ENCODE assay signal across 1 cellular context in the genomic region with DNA sequence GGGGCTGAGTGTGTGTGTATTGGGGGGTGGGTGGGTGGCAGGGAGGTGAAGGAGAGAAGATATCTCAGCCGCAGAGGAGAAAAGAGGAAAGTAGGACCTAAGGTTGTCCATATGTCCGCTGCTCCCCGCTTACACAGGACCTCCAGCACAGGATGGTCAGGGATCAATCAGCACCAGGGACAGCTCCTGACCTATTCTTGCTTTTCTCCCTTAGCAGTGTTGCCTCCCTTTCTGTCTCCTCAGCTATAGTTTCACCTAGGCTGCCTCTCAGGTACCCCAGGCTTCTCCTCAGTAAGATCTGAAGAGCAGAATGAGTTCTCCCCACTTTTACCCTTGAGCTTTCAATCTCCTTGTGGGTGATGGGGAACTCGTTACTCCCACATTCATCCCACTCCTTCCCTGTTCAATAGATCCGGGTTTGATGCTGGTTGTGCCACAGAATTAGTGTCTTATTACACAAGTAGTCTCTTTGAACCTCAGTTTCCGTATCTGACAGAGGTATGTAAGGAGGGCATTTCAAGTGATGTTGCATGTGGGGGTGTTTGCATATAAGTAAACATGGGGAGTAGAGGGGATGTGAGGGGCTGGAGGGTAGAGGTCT.
TF ChIP-seq lines count a peak whose summit lies in the region.

No MANE protein-coding gene starts in this region.

TF ChIP-seq in K562, 482 proteins besides CTCF, POLR2A, EP300 and RAD21 (continued from another document):
- TF ChIP-seq, protein P1, sequence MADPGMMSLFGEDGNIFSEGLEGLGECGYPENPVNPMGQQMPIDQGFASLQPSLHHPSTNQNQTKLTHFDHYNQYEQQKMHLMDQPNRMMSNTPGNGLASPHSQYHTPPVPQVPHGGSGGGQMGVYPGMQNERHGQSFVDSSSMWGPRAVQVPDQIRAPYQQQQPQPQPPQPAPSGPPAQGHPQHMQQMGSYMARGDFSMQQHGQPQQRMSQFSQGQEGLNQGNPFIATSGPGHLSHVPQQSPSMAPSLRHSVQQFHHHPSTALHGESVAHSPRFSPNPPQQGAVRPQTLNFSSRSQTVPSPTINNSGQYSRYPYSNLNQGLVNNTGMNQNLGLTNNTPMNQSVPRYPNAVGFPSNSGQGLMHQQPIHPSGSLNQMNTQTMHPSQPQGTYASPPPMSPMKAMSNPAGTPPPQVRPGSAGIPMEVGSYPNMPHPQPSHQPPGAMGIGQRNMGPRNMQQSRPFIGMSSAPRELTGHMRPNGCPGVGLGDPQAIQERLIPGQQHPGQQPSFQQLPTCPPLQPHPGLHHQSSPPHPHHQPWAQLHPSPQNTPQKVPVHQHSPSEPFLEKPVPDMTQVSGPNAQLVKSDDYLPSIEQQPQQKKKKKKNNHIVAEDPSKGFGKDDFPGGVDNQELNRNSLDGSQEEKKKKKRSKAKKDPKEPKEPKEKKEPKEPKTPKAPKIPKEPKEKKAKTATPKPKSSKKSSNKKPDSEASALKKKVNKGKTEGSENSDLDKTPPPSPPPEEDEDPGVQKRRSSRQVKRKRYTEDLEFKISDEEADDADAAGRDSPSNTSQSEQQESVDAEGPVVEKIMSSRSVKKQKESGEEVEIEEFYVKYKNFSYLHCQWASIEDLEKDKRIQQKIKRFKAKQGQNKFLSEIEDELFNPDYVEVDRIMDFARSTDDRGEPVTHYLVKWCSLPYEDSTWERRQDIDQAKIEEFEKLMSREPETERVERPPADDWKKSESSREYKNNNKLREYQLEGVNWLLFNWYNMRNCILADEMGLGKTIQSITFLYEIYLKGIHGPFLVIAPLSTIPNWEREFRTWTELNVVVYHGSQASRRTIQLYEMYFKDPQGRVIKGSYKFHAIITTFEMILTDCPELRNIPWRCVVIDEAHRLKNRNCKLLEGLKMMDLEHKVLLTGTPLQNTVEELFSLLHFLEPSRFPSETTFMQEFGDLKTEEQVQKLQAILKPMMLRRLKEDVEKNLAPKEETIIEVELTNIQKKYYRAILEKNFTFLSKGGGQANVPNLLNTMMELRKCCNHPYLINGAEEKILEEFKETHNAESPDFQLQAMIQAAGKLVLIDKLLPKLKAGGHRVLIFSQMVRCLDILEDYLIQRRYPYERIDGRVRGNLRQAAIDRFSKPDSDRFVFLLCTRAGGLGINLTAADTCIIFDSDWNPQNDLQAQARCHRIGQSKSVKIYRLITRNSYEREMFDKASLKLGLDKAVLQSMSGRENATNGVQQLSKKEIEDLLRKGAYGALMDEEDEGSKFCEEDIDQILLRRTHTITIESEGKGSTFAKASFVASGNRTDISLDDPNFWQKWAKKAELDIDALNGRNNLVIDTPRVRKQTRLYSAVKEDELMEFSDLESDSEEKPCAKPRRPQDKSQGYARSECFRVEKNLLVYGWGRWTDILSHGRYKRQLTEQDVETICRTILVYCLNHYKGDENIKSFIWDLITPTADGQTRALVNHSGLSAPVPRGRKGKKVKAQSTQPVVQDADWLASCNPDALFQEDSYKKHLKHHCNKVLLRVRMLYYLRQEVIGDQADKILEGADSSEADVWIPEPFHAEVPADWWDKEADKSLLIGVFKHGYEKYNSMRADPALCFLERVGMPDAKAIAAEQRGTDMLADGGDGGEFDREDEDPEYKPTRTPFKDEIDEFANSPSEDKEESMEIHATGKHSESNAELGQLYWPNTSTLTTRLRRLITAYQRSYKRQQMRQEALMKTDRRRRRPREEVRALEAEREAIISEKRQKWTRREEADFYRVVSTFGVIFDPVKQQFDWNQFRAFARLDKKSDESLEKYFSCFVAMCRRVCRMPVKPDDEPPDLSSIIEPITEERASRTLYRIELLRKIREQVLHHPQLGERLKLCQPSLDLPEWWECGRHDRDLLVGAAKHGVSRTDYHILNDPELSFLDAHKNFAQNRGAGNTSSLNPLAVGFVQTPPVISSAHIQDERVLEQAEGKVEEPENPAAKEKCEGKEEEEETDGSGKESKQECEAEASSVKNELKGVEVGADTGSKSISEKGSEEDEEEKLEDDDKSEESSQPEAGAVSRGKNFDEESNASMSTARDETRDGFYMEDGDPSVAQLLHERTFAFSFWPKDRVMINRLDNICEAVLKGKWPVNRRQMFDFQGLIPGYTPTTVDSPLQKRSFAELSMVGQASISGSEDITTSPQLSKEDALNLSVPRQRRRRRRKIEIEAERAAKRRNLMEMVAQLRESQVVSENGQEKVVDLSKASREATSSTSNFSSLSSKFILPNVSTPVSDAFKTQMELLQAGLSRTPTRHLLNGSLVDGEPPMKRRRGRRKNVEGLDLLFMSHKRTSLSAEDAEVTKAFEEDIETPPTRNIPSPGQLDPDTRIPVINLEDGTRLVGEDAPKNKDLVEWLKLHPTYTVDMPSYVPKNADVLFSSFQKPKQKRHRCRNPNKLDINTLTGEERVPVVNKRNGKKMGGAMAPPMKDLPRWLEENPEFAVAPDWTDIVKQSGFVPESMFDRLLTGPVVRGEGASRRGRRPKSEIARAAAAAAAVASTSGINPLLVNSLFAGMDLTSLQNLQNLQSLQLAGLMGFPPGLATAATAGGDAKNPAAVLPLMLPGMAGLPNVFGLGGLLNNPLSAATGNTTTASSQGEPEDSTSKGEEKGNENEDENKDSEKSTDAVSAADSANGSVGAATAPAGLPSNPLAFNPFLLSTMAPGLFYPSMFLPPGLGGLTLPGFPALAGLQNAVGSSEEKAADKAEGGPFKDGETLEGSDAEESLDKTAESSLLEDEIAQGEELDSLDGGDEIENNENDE (IDR thresholded peaks at IDR 0.05; ENCODE audit: low read depth, low read length): no peak
- peak; percentile 38; the same call in 1 of the 2 replicates for TF ChIP-seq CXXC5 (CRISPR knock-in tag; IDR thresholded peaks at IDR 0.05)
- TF ChIP-seq, protein P2, sequence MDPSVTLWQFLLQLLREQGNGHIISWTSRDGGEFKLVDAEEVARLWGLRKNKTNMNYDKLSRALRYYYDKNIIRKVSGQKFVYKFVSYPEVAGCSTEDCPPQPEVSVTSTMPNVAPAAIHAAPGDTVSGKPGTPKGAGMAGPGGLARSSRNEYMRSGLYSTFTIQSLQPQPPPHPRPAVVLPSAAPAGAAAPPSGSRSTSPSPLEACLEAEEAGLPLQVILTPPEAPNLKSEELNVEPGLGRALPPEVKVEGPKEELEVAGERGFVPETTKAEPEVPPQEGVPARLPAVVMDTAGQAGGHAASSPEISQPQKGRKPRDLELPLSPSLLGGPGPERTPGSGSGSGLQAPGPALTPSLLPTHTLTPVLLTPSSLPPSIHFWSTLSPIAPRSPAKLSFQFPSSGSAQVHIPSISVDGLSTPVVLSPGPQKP (CRISPR knock-in tag; IDR thresholded peaks at IDR 0.05): no peak
- no peak for TF ChIP-seq NFRKB (IDR thresholded peaks at IDR 0.05; ENCODE audit: low read depth)
- no peak for TF ChIP-seq COPS2 (conservative IDR thresholded peaks at IDR 0.05)
- 0 out of 2 replicates have a peak, but pooled peaks have one; percentile 28 for TF ChIP-seq CREM (IDR thresholded peaks at IDR 0.05; ENCODE audit: low read depth)
- TF ChIP-seq, protein P3, sequence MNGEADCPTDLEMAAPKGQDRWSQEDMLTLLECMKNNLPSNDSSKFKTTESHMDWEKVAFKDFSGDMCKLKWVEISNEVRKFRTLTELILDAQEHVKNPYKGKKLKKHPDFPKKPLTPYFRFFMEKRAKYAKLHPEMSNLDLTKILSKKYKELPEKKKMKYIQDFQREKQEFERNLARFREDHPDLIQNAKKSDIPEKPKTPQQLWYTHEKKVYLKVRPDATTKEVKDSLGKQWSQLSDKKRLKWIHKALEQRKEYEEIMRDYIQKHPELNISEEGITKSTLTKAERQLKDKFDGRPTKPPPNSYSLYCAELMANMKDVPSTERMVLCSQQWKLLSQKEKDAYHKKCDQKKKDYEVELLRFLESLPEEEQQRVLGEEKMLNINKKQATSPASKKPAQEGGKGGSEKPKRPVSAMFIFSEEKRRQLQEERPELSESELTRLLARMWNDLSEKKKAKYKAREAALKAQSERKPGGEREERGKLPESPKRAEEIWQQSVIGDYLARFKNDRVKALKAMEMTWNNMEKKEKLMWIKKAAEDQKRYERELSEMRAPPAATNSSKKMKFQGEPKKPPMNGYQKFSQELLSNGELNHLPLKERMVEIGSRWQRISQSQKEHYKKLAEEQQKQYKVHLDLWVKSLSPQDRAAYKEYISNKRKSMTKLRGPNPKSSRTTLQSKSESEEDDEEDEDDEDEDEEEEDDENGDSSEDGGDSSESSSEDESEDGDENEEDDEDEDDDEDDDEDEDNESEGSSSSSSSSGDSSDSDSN (IDR thresholded peaks at IDR 0.05; ENCODE audit: borderline replicate concordance in 1 of 2, low read depth in 2 of 2, low read length in 2 of 2): no peak
- TF ChIP-seq, protein P4, sequence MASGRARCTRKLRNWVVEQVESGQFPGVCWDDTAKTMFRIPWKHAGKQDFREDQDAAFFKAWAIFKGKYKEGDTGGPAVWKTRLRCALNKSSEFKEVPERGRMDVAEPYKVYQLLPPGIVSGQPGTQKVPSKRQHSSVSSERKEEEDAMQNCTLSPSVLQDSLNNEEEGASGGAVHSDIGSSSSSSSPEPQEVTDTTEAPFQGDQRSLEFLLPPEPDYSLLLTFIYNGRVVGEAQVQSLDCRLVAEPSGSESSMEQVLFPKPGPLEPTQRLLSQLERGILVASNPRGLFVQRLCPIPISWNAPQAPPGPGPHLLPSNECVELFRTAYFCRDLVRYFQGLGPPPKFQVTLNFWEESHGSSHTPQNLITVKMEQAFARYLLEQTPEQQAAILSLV (tag; IDR thresholded peaks at IDR 0.05): no peak
- no peak for TF ChIP-seq FOXP1 (CRISPR knock-in tag; IDR thresholded peaks at IDR 0.05)
- TF ChIP-seq HNRNPK (IDR thresholded peaks at IDR 0.05; ENCODE audit: low read depth, low read length, poor library complexity, severe bottlenecking): no peak
- TF ChIP-seq, protein P5, sequence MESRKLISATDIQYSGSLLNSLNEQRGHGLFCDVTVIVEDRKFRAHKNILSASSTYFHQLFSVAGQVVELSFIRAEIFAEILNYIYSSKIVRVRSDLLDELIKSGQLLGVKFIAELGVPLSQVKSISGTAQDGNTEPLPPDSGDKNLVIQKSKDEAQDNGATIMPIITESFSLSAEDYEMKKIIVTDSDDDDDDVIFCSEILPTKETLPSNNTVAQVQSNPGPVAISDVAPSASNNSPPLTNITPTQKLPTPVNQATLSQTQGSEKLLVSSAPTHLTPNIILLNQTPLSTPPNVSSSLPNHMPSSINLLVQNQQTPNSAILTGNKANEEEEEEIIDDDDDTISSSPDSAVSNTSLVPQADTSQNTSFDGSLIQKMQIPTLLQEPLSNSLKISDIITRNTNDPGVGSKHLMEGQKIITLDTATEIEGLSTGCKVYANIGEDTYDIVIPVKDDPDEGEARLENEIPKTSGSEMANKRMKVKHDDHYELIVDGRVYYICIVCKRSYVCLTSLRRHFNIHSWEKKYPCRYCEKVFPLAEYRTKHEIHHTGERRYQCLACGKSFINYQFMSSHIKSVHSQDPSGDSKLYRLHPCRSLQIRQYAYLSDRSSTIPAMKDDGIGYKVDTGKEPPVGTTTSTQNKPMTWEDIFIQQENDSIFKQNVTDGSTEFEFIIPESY (CRISPR knock-in tag; IDR thresholded peaks at IDR 0.05): peak; percentile 84
- no peak for TF ChIP-seq BRCA1 (IDR thresholded peaks at IDR 0.05)
- TF ChIP-seq BRCA1 (CRISPR knock-in tag; IDR thresholded peaks at IDR 0.05): no peak
- TF ChIP-seq ZNF766 (CRISPR knock-in tag; conservative IDR thresholded peaks at IDR 0.05): peak; percentile 73
- no peak for TF ChIP-seq NR2C1 (IDR thresholded peaks at IDR 0.05)
- TF ChIP-seq NR2C1 (tag; IDR thresholded peaks at IDR 0.05): 0 out of 2 replicates have a peak, but pooled peaks have one; percentile 43
- TF ChIP-seq, protein P6, sequence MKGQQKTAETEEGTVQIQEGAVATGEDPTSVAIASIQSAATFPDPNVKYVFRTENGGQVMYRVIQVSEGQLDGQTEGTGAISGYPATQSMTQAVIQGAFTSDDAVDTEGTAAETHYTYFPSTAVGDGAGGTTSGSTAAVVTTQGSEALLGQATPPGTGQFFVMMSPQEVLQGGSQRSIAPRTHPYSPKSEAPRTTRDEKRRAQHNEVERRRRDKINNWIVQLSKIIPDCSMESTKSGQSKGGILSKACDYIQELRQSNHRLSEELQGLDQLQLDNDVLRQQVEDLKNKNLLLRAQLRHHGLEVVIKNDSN (CRISPR knock-in tag; IDR thresholded peaks at IDR 0.05): peak; percentile 20; the same call in 1 of the 2 replicates
- peak; percentile 94; the same call in 1 of the 2 replicates for TF ChIP-seq PRMT5 (CRISPR knock-in tag; IDR thresholded peaks at IDR 0.05)
- no peak for TF ChIP-seq NCOR1 (IDR thresholded peaks at IDR 0.05)
- no peak for TF ChIP-seq ZNF507 (tag; conservative IDR thresholded peaks at IDR 0.05)
- no peak for TF ChIP-seq SLC30A9 (CRISPR knock-in tag; IDR thresholded peaks at IDR 0.05)
- TF ChIP-seq NEUROD1 (IDR thresholded peaks at IDR 0.05; ENCODE audit: borderline replicate concordance, low read depth, low read length, partially characterized antibody): no peak
- TF ChIP-seq POLR2B (IDR thresholded peaks at IDR 0.05; ENCODE audit: low read depth, partially characterized antibody): no peak
- TF ChIP-seq, protein P7, sequence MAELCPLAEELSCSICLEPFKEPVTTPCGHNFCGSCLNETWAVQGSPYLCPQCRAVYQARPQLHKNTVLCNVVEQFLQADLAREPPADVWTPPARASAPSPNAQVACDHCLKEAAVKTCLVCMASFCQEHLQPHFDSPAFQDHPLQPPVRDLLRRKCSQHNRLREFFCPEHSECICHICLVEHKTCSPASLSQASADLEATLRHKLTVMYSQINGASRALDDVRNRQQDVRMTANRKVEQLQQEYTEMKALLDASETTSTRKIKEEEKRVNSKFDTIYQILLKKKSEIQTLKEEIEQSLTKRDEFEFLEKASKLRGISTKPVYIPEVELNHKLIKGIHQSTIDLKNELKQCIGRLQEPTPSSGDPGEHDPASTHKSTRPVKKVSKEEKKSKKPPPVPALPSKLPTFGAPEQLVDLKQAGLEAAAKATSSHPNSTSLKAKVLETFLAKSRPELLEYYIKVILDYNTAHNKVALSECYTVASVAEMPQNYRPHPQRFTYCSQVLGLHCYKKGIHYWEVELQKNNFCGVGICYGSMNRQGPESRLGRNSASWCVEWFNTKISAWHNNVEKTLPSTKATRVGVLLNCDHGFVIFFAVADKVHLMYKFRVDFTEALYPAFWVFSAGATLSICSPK (IDR thresholded peaks at IDR 0.05; ENCODE audit: borderline replicate concordance): no peak
- TF ChIP-seq TAL1 (IDR thresholded peaks at IDR 0.05): no peak
- no peak for TF ChIP-seq SUPT5H (IDR thresholded peaks at IDR 0.05)
- no peak for TF ChIP-seq SNRNP70 (optimal IDR thresholded peaks at IDR 0.05; ENCODE audit: low read depth, low read length)
